Comparison of ENCODE assay signal across 29 cellular contexts in the genomic region with DNA sequence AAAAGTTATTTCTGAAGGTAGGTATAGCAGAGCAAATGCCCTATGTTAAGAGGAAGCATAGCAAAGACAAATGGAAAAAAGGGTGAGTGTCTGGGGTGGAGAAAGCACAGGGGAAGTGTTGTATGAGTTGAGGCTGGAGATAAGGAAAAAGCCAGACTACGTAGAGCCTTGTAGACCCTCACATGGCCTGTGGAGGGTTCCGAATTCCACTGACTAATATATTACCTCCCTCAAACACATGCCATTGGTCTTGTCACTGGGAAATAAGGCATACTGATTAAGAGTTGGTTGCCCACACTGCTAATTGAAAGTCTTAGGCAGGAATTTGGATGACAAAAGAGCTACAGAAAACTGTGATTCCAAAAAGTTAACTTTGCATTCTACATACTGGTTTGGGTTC.
"Had no signal": no experiment of that assay in that cellular context is flagged by ENCODE, and none has a peak within 500 bp of the region (broad histone marks: within the 10 kb centered on the region; RNA-seq: fewer than 3 reads in every experiment).

No MANE protein-coding gene starts in this region.

- FAIRE-seq: islet of Langerhans, kidney, pancreas, urothelium cell line had no signal

- H3K4me1 Mint-ChIP-seq: stimulated activated effector memory CD8-positive, alpha-beta T cell treated with anti-CD3 and anti-CD28 coated beads, Interleukin-12 subunit alpha, Interleukin-12 subunit beta, amount 100 ng/mL, for 72 hours had no signal

- H3K27me3 ChIP-seq: hepatocyte, left lung, pancreas, spleen, suprapubic skin, tibial artery, upper lobe of right lung had no signal

- H2AFZ ChIP-seq: hepatocyte had no signal

- H3K4me3 ChIP-seq: hepatocyte, left lung, lung, mucosa of descending colon, pancreas, prostate gland, skin epidermis, spleen, suprapubic skin, thoracic aorta, tibial artery, upper lobe of right lung had no signal

- H3K36me3 ChIP-seq: left lung, pancreas, prostate gland, spleen, suprapubic skin, thoracic aorta, tibial artery, upper lobe of right lung had no signal

- DNase-seq: immature natural killer cell; kidney; left colon; left lung; midbrain; mucosa of descending colon; naive thymus-derived CD4-positive, alpha-beta T cell; nucleus accumbens; pancreas; posterior cingulate gyrus; retina; right cardiac atrium; spleen; stimulated activated CD4-positive, alpha-beta T cell treated with anti-CD3 and anti-CD28 coated beads, Interleukin-4, amount 100 ng/mL, for 24 hours; stimulated activated naive CD4-positive, alpha-beta T cell; tibial artery; trophoblast cell; upper lobe of right lung had no signal

- H3K9me3 Mint-ChIP-seq: immature natural killer cell; natural killer cell treated with Interleukin-12 subunit alpha and Interleukin-12 subunit beta and Interleukin-15 and Interleukin-18, amount 100 ng/mL, for 72 hours; stimulated activated effector memory CD8-positive, alpha-beta T cell treated with anti-CD3 and anti-CD28 coated beads, Interleukin-12 subunit alpha, Interleukin-12 subunit beta, amount 100 ng/mL, for 72 hours; stimulated activated naive CD8-positive, alpha-beta T cell treated with anti-CD3 and anti-CD28 coated beads, Interleukin-15, Interleukin-2, amounts not matched to agents 100 ng/mL and 50 ng/mL, for 24 hours had no signal

- H3K27me3 Mint-ChIP-seq: stimulated activated naive CD8-positive, alpha-beta T cell treated with anti-CD3 and anti-CD28 coated beads, Interleukin-15, Interleukin-2, amounts not matched to agents 100 ng/mL and 50 ng/mL, for 24 hours had no signal

- H3K27ac Mint-ChIP-seq: immature natural killer cell; naive thymus-derived CD4-positive, alpha-beta T cell; natural killer cell treated with Interleukin-12 subunit alpha and Interleukin-12 subunit beta and Interleukin-15 and Interleukin-18, amount 100 ng/mL, for 72 hours; stimulated activated effector memory CD8-positive, alpha-beta T cell treated with anti-CD3 and anti-CD28 coated beads, Interleukin-12 subunit alpha, Interleukin-12 subunit beta, amount 100 ng/mL, for 72 hours; stimulated activated naive CD8-positive, alpha-beta T cell treated with anti-CD3 and anti-CD28 coated beads, Interleukin-15, Interleukin-2, amounts not matched to agents 100 ng/mL and 50 ng/mL, for 24 hours had no signal

- H3K4me3 Mint-ChIP-seq: immature natural killer cell; naive thymus-derived CD4-positive, alpha-beta T cell; natural killer cell treated with Interleukin-12 subunit alpha and Interleukin-12 subunit beta and Interleukin-15 and Interleukin-18, amount 100 ng/mL, for 72 hours; stimulated activated effector memory CD8-positive, alpha-beta T cell treated with anti-CD3 and anti-CD28 coated beads, Interleukin-12 subunit alpha, Interleukin-12 subunit beta, amount 100 ng/mL, for 72 hours; stimulated activated naive CD8-positive, alpha-beta T cell treated with anti-CD3 and anti-CD28 coated beads, Interleukin-15, Interleukin-2, amounts not matched to agents 100 ng/mL and 50 ng/mL, for 24 hours had no signal

- H3K36me3 Mint-ChIP-seq: immature natural killer cell; natural killer cell treated with Interleukin-12 subunit alpha and Interleukin-12 subunit beta and Interleukin-15 and Interleukin-18, amount 100 ng/mL, for 72 hours; stimulated activated effector memory CD8-positive, alpha-beta T cell treated with anti-CD3 and anti-CD28 coated beads, Interleukin-12 subunit alpha, Interleukin-12 subunit beta, amount 100 ng/mL, for 72 hours had no signal

- H3K27ac ChIP-seq: hepatocyte, left lung, pancreas, prostate gland, skin epidermis, spleen, suprapubic skin, thoracic aorta, tibial artery, upper lobe of right lung had no signal

- H3K9me3 ChIP-seq: left lung, mucosa of descending colon, pancreas, prostate gland, spleen, suprapubic skin, thoracic aorta, tibial artery, upper lobe of right lung had no signal

- H3K4me1 ChIP-seq: left lung, pancreas, prostate gland, spleen, suprapubic skin, tibial artery, upper lobe of right lung had no signal

- H3K79me2 ChIP-seq: hepatocyte had no signal
